2 cellular contexts compared by ENCODE assay signal in the genomic region with DNA sequence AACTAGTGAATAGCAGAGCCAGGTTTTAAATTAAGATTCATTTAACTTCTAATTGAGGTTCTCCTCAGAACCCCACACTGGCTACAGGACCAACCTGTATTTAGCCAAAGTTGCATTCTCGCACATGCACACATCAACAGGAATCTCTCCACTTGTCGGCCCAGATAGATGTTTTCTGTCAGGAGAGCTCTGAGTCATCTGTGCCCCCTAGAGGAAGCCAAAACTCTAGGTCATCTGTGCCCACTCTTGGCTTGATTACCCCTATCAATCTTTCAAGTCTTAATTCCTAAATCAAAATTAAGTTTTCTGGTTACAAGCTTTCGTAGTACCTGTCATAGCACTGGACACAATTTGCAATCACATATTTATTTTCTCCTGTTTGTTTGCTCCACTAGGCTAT.
TF ChIP-seq lines count a peak whose summit lies in the region.

No MANE protein-coding gene starts in this region.

TF ChIP-seq in SK-N-SH treated with all-trans-retinoic acid at 6 μM for 48 hours, 23 proteins besides CTCF, POLR2A, EP300 and RAD21 (continued from another document):
- TF ChIP-seq, protein P1, sequence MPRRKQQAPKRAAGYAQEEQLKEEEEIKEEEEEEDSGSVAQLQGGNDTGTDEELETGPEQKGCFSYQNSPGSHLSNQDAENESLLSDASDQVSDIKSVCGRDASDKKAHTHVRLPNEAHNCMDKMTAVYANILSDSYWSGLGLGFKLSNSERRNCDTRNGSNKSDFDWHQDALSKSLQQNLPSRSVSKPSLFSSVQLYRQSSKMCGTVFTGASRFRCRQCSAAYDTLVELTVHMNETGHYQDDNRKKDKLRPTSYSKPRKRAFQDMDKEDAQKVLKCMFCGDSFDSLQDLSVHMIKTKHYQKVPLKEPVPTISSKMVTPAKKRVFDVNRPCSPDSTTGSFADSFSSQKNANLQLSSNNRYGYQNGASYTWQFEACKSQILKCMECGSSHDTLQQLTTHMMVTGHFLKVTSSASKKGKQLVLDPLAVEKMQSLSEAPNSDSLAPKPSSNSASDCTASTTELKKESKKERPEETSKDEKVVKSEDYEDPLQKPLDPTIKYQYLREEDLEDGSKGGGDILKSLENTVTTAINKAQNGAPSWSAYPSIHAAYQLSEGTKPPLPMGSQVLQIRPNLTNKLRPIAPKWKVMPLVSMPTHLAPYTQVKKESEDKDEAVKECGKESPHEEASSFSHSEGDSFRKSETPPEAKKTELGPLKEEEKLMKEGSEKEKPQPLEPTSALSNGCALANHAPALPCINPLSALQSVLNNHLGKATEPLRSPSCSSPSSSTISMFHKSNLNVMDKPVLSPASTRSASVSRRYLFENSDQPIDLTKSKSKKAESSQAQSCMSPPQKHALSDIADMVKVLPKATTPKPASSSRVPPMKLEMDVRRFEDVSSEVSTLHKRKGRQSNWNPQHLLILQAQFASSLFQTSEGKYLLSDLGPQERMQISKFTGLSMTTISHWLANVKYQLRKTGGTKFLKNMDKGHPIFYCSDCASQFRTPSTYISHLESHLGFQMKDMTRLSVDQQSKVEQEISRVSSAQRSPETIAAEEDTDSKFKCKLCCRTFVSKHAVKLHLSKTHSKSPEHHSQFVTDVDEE (CRISPR knock-in tag; IDR thresholded peaks at IDR 0.05): no peak
- no peak for TF ChIP-seq ZFP30 (CRISPR knock-in tag; IDR thresholded peaks at IDR 0.05)
- TF ChIP-seq ESRRG (CRISPR knock-in tag; IDR thresholded peaks at IDR 0.05): no peak
- TF ChIP-seq TOX (CRISPR knock-in tag; IDR thresholded peaks at IDR 0.05; ENCODE audit: borderline replicate concordance): no peak
- TF ChIP-seq, protein P2, sequence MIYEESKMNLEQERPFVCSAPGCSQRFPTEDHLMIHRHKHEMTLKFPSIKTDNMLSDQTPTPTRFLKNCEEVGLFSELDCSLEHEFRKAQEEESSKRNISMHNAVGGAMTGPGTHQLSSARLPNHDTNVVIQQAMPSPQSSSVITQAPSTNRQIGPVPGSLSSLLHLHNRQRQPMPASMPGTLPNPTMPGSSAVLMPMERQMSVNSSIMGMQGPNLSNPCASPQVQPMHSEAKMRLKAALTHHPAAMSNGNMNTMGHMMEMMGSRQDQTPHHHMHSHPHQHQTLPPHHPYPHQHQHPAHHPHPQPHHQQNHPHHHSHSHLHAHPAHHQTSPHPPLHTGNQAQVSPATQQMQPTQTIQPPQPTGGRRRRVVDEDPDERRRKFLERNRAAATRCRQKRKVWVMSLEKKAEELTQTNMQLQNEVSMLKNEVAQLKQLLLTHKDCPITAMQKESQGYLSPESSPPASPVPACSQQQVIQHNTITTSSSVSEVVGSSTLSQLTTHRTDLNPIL (CRISPR knock-in tag; IDR thresholded peaks at IDR 0.05; ENCODE audit: low read depth): no peak
- TF ChIP-seq, protein P3, sequence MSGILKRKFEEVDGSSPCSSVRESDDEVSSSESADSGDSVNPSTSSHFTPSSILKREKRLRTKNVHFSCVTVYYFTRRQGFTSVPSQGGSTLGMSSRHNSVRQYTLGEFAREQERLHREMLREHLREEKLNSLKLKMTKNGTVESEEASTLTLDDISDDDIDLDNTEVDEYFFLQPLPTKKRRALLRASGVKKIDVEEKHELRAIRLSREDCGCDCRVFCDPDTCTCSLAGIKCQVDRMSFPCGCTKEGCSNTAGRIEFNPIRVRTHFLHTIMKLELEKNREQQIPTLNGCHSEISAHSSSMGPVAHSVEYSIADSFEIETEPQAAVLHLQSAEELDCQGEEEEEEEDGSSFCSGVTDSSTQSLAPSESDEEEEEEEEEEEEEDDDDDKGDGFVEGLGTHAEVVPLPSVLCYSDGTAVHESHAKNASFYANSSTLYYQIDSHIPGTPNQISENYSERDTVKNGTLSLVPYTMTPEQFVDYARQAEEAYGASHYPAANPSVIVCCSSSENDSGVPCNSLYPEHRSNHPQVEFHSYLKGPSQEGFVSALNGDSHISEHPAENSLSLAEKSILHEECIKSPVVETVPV (CRISPR knock-in tag; IDR thresholded peaks at IDR 0.05): no peak
- TF ChIP-seq GLIS3 (CRISPR knock-in tag; IDR thresholded peaks at IDR 0.05): no peak
- no peak for TF ChIP-seq ZNF8 (CRISPR knock-in tag; IDR thresholded peaks at IDR 0.05)

TF ChIP-seq in WTC11, 78 proteins besides CTCF, POLR2A, EP300 and RAD21 (continued from another document):
- TF ChIP-seq, protein P4, sequence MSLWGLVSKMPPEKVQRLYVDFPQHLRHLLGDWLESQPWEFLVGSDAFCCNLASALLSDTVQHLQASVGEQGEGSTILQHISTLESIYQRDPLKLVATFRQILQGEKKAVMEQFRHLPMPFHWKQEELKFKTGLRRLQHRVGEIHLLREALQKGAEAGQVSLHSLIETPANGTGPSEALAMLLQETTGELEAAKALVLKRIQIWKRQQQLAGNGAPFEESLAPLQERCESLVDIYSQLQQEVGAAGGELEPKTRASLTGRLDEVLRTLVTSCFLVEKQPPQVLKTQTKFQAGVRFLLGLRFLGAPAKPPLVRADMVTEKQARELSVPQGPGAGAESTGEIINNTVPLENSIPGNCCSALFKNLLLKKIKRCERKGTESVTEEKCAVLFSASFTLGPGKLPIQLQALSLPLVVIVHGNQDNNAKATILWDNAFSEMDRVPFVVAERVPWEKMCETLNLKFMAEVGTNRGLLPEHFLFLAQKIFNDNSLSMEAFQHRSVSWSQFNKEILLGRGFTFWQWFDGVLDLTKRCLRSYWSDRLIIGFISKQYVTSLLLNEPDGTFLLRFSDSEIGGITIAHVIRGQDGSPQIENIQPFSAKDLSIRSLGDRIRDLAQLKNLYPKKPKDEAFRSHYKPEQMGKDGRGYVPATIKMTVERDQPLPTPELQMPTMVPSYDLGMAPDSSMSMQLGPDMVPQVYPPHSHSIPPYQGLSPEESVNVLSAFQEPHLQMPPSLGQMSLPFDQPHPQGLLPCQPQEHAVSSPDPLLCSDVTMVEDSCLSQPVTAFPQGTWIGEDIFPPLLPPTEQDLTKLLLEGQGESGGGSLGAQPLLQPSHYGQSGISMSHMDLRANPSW (CRISPR knock-in tag; conservative IDR thresholded peaks at IDR 0.05; ENCODE audit: low read depth): no peak
- TF ChIP-seq NR2C2 (CRISPR knock-in tag; IDR thresholded peaks at IDR 0.05) (no peak), ZNF423 (CRISPR knock-in tag; IDR thresholded peaks at IDR 0.05) (no peak)
- TF ChIP-seq, protein P5, sequence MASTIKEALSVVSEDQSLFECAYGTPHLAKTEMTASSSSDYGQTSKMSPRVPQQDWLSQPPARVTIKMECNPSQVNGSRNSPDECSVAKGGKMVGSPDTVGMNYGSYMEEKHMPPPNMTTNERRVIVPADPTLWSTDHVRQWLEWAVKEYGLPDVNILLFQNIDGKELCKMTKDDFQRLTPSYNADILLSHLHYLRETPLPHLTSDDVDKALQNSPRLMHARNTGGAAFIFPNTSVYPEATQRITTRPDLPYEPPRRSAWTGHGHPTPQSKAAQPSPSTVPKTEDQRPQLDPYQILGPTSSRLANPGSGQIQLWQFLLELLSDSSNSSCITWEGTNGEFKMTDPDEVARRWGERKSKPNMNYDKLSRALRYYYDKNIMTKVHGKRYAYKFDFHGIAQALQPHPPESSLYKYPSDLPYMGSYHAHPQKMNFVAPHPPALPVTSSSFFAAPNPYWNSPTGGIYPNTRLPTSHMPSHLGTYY (CRISPR knock-in tag; IDR thresholded peaks at IDR 0.05): no peak
- TF ChIP-seq, protein P6, sequence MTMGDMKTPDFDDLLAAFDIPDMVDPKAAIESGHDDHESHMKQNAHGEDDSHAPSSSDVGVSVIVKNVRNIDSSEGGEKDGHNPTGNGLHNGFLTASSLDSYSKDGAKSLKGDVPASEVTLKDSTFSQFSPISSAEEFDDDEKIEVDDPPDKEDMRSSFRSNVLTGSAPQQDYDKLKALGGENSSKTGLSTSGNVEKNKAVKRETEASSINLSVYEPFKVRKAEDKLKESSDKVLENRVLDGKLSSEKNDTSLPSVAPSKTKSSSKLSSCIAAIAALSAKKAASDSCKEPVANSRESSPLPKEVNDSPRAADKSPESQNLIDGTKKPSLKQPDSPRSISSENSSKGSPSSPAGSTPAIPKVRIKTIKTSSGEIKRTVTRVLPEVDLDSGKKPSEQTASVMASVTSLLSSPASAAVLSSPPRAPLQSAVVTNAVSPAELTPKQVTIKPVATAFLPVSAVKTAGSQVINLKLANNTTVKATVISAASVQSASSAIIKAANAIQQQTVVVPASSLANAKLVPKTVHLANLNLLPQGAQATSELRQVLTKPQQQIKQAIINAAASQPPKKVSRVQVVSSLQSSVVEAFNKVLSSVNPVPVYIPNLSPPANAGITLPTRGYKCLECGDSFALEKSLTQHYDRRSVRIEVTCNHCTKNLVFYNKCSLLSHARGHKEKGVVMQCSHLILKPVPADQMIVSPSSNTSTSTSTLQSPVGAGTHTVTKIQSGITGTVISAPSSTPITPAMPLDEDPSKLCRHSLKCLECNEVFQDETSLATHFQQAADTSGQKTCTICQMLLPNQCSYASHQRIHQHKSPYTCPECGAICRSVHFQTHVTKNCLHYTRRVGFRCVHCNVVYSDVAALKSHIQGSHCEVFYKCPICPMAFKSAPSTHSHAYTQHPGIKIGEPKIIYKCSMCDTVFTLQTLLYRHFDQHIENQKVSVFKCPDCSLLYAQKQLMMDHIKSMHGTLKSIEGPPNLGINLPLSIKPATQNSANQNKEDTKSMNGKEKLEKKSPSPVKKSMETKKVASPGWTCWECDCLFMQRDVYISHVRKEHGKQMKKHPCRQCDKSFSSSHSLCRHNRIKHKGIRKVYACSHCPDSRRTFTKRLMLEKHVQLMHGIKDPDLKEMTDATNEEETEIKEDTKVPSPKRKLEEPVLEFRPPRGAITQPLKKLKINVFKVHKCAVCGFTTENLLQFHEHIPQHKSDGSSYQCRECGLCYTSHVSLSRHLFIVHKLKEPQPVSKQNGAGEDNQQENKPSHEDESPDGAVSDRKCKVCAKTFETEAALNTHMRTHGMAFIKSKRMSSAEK (CRISPR knock-in tag; IDR thresholded peaks at IDR 0.05; ENCODE audit: borderline replicate concordance): no peak
TF ChIP-seq in WTC11: peak in this region for 0.
